Comparison of ENCODE assay signal across 17 cellular contexts in the genomic region with DNA sequence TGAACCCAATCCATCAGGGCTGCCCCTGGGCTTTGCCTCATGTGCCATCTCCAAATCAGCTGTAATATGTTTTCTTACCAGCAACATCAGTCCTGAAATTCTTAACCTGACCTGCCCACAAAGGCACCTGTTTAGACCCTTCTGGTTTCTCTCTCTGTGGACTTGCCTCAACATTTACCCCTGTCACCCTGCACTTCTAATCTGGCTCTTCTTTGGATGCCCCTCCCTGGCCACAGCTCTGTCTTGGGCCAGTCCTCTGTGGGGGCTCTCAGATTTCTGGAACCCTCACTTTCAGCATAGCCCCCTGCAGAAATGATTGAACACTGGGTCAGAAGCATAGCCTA.
"Had no signal": no experiment of that assay in that cellular context is flagged by ENCODE, and none has a peak within 500 bp of the region (broad histone marks: within the 10 kb centered on the region; RNA-seq: fewer than 3 reads in every experiment).

No MANE protein-coding gene starts in this region.

- ATAC-seq: activated CD4-positive, CD25-positive, alpha-beta regulatory T cell treated with anti-CD3 and anti-CD28 coated beads, Interleukin-2, amount 50 U/mL, for 24 hours; left lung had no signal

- FAIRE-seq: keratinocyte had no signal

- H3K4me1 ChIP-seq: left lung, stomach had no signal

- H3K4me3 ChIP-seq: esophagus muscularis mucosa, left lung, sigmoid colon, stomach, thoracic aorta had no signal

- H3K9me3 ChIP-seq: esophagus muscularis mucosa, left lung, sigmoid colon, stomach, thoracic aorta had no signal

- H3K79me2 ChIP-seq: parathyroid adenoma had no signal

- H3K9ac ChIP-seq: parathyroid adenoma had no signal

- DNase-seq: activated CD4-positive, alpha-beta T cell treated with anti-CD3 and anti-CD28 coated beads, Interleukin-2, amount 50 U/mL, for 1 hour; activated naive CD4-positive, alpha-beta T cell; activated naive CD8-positive, alpha-beta T cell treated with anti-CD3 and anti-CD28 coated beads, Interleukin-2, amount 10 ng/mL, durations not matched to agents 7 days and 5 days; cortex of kidney; effector CD4-positive, alpha-beta T cell; left lung; mammary epithelial cell; naive B cell; sigmoid colon; stimulated activated CD4-positive, alpha-beta T cell treated with anti-CD3 and anti-CD28 coated beads, Interleukin-1b, Interleukin-23, amount 100 ng/mL, for 48 hours; stomach had no signal

- H3K27me3 ChIP-seq: brain microvascular endothelial cell, esophagus muscularis mucosa, left lung, sigmoid colon, stomach had no signal

- H3K36me3 ChIP-seq: brain microvascular endothelial cell, esophagus muscularis mucosa, left lung, sigmoid colon, stomach, thoracic aorta had no signal

- H2AFZ ChIP-seq: parathyroid adenoma had no signal

- H3K27ac ChIP-seq: brain microvascular endothelial cell, esophagus muscularis mucosa, left lung, parathyroid adenoma, sigmoid colon, stomach, thoracic aorta had no signal
